8 cellular contexts compared by ENCODE assay signal in genomic region chr9:135961277-135961705, GRCh38. TPM values are rescaled to one million over a fixed set of nuclear protein-coding genes. Genes with fewer than 3 reads are reported as not detected.
A peak's percentile ranks its signal among the peaks of the same experiment; 100 is the strongest.
DNase-seq lines count a peak whose midpoint lies in the region; ATAC-seq and TF ChIP-seq lines count a peak whose summit lies in the region.

TSS of gene UBAC1 (minus strand) at chr9:135961373. CDS start at chr9:135961162, 211 bp downstream.

- H3K27me3 ChIP-seq in suprapubic skin = no peaks in the 10 kb centered on the region

- H3K4me3 ChIP-seq in suprapubic skin = peak within 1 kb of the TSS; percentile 95

- H3K27ac ChIP-seq in suprapubic skin = peak within 1 kb of the TSS; percentile 89

- peak within 1 kb of the TSS; percentile 88 for H3K4me3 Mint-ChIP-seq in activated naive CD4-positive, alpha-beta T cell treated with anti-CD3 and anti-CD28 coated beads, Interleukin-2, amount 50 U/mL, for 24 hours

- TF ChIP-seq POLR2A in suprapubic skin (IDR thresholded peaks at IDR 0.05) = no peak

- H3K9me3 Mint-ChIP-seq in activated naive CD4-positive, alpha-beta T cell treated with anti-CD3 and anti-CD28 coated beads, Interleukin-2, amount 50 U/mL, for 24 hours = no peaks in the 10 kb centered on the region

- WGBS in suprapubic skin = under 1% methylated on average over 32 of the region's 53 CpGs

- TF ChIP-seq EP300 in suprapubic skin (IDR thresholded peaks at IDR 0.05) = no peak

- H3K27ac Mint-ChIP-seq in activated naive CD4-positive, alpha-beta T cell treated with anti-CD3 and anti-CD28 coated beads, Interleukin-2, amount 50 U/mL, for 24 hours = peak within 1 kb of the TSS; percentile 86

- no peaks in the 10 kb centered on the region for H3K36me3 Mint-ChIP-seq in activated naive CD4-positive, alpha-beta T cell treated with anti-CD3 and anti-CD28 coated beads, Interleukin-2, amount 50 U/mL, for 24 hours

- no peaks in the 10 kb centered on the region for H3K27me3 Mint-ChIP-seq in activated naive CD4-positive, alpha-beta T cell treated with anti-CD3 and anti-CD28 coated beads, Interleukin-2, amount 50 U/mL, for 24 hours

- peaks cover 32% of the 10 kb centered on the region for H3K4me1 ChIP-seq in suprapubic skin

- H3K4me1 Mint-ChIP-seq in activated naive CD4-positive, alpha-beta T cell treated with anti-CD3 and anti-CD28 coated beads, Interleukin-2, amount 50 U/mL, for 24 hours = peaks cover 27% of the 10 kb centered on the region

- peak in 1 of 2 donors; percentile 49 for TF ChIP-seq CTCF in suprapubic skin (IDR thresholded peaks at IDR 0.05)

- H3K9me3 ChIP-seq in suprapubic skin = no peaks in the 10 kb centered on the region

- peak; percentile 79 for ATAC-seq in HG02610 (IDR thresholded peaks at IDR 0.05; ENCODE audit: unreplicated experiment)
- ATAC-seq in SK-N-SH treated with all-trans-retinoic acid at 6 μM for 48 hours = peak; percentile 88

- peak; percentile 86 for DNase-seq in GM04504 (ENCODE audit: low read depth)
- DNase-seq in NCI-H1092 (lab: John Stamatoyannopoulos, UW) = peak; percentile 91
- DNase-seq in glomerular endothelial cell (ENCODE audit: extremely low read depth, low read depth, low spot score) = peak; percentile 36
- DNase-seq in occipital lobe (lab: John Stamatoyannopoulos, UW) = peak; percentile 90
- peak; percentile 95 to 96 for DNase-seq in suprapubic skin (ENCODE audit: low spot score in 2 of 2)

- no peaks in the 10 kb centered on the region for H3K36me3 ChIP-seq in suprapubic skin

TF ChIP-seq in SK-N-SH treated with all-trans-retinoic acid at 6 μM for 48 hours, 23 proteins besides CTCF, POLR2A, EP300 and RAD21:
- TF ChIP-seq CREB5 (CRISPR knock-in tag; IDR thresholded peaks at IDR 0.05; ENCODE audit: low read depth) (no peak), ESRRG (CRISPR knock-in tag; IDR thresholded peaks at IDR 0.05) (no peak), PPARA (CRISPR knock-in tag; IDR thresholded peaks at IDR 0.05; ENCODE audit: borderline replicate concordance) (no peak), ZNF70 (CRISPR knock-in tag; IDR thresholded peaks at IDR 0.05) (no peak), ARNTL (CRISPR knock-in tag; IDR thresholded peaks at IDR 0.05; ENCODE audit: borderline replicate concordance, low read depth) (no peak), POU6F1 (CRISPR knock-in tag; IDR thresholded peaks at IDR 0.05; ENCODE audit: borderline replicate concordance, low read depth) (no peak), CSRNP3 (CRISPR knock-in tag; IDR thresholded peaks at IDR 0.05) (no peak), CSDC2 (CRISPR knock-in tag; IDR thresholded peaks at IDR 0.05) (no peak), ZFP30 (CRISPR knock-in tag; IDR thresholded peaks at IDR 0.05) (no peak), ZFP3 (CRISPR knock-in tag; IDR thresholded peaks at IDR 0.05) (no peak), ZNF8 (CRISPR knock-in tag; IDR thresholded peaks at IDR 0.05) (no peak), TOX (CRISPR knock-in tag; IDR thresholded peaks at IDR 0.05; ENCODE audit: borderline replicate concordance) (no peak), SNAI2 (CRISPR knock-in tag; IDR thresholded peaks at IDR 0.05) (no peak)
- TF ChIP-seq, protein P1, sequence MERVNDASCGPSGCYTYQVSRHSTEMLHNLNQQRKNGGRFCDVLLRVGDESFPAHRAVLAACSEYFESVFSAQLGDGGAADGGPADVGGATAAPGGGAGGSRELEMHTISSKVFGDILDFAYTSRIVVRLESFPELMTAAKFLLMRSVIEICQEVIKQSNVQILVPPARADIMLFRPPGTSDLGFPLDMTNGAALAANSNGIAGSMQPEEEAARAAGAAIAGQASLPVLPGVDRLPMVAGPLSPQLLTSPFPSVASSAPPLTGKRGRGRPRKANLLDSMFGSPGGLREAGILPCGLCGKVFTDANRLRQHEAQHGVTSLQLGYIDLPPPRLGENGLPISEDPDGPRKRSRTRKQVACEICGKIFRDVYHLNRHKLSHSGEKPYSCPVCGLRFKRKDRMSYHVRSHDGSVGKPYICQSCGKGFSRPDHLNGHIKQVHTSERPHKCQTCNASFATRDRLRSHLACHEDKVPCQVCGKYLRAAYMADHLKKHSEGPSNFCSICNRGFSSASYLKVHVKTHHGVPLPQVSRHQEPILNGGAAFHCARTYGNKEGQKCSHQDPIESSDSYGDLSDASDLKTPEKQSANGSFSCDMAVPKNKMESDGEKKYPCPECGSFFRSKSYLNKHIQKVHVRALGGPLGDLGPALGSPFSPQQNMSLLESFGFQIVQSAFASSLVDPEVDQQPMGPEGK (CRISPR knock-in tag; IDR thresholded peaks at IDR 0.05; ENCODE audit: borderline replicate concordance) = no peak
- TF ChIP-seq, protein P2, sequence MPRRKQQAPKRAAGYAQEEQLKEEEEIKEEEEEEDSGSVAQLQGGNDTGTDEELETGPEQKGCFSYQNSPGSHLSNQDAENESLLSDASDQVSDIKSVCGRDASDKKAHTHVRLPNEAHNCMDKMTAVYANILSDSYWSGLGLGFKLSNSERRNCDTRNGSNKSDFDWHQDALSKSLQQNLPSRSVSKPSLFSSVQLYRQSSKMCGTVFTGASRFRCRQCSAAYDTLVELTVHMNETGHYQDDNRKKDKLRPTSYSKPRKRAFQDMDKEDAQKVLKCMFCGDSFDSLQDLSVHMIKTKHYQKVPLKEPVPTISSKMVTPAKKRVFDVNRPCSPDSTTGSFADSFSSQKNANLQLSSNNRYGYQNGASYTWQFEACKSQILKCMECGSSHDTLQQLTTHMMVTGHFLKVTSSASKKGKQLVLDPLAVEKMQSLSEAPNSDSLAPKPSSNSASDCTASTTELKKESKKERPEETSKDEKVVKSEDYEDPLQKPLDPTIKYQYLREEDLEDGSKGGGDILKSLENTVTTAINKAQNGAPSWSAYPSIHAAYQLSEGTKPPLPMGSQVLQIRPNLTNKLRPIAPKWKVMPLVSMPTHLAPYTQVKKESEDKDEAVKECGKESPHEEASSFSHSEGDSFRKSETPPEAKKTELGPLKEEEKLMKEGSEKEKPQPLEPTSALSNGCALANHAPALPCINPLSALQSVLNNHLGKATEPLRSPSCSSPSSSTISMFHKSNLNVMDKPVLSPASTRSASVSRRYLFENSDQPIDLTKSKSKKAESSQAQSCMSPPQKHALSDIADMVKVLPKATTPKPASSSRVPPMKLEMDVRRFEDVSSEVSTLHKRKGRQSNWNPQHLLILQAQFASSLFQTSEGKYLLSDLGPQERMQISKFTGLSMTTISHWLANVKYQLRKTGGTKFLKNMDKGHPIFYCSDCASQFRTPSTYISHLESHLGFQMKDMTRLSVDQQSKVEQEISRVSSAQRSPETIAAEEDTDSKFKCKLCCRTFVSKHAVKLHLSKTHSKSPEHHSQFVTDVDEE (CRISPR knock-in tag; IDR thresholded peaks at IDR 0.05) = no peak
TF ChIP-seq in SK-N-SH treated with all-trans-retinoic acid at 6 μM for 48 hours: peak in this region for 0.

RNA-seq across cellular contexts. Expression of gene UBAC1, which starts in this region (rescaled TPM):
- 48.9 and 57.8 TPM in 2 replicates for total RNA-seq in glomerular endothelial cell
- total RNA-seq in occipital lobe = 32.8 TPM
- total RNA-seq in suprapubic skin = 10 to 100 TPM; 68.2 to 94.5 (median 83.8) TPM

Comparison
In these comparisons a context has a peak if more than half of its experiments do, and no peak if none do; other contexts are left out.
1. Peak in every context shown above with its lines: DNase-seq, ATAC-seq, H3K4me3 ChIP-seq and H3K27ac ChIP-seq.
2. DNase-seq: peak in every context shown above with its lines; median percentile 96 in suprapubic skin; 91 in NCI-H1092; 90 in occipital lobe; 86 in GM04504; 36 in glomerular endothelial cell.